Comparison of ENCODE assay signal across 3 cellular contexts in genomic region chr2:87026816-87027215, GRCh38. TPM values are rescaled to one million over a fixed set of nuclear protein-coding genes. Genes with fewer than 3 reads are reported as not detected.
"Had no signal": no experiment of that assay in that cellular context is flagged by ENCODE, and none has a peak within 500 bp of the region (broad histone marks: within the 10 kb centered on the region; RNA-seq: fewer than 3 reads in every experiment).

No MANE protein-coding gene starts in this region.

RNA-seq across cellular contexts. Expression of gene PLGLB1, which starts 5.2 kb away (rescaled TPM):
- total RNA-seq: HT1080, SJSA1 had no signal
- polyA plus RNA-seq: K562 had no signal
